In genomic region chr14:24058260-24058950, GRCh38 we compare ENCODE assay signal across 8 cellular contexts. TPM values are rescaled to one million over a fixed set of nuclear protein-coding genes. Genes with fewer than 3 reads are reported as not detected.
DNase-seq lines count a peak whose midpoint lies in the region; ATAC-seq, FAIRE-seq and TF ChIP-seq lines count a peak whose summit lies in the region.

No MANE protein-coding gene starts in this region.

- no peaks in the 10 kb centered on the region for H3K9me3 ChIP-seq in lower lobe of right lung

- H3K9me3 Mint-ChIP-seq in T-helper 1 cell treated with Interleukin-12 subunit alpha and Interleukin-12 subunit beta and Interleukin-4 antibody, amounts not matched to agents 30 μg/mL and 1 μg/mL, for 36 hours, result no peaks in the 10 kb centered on the region

- FAIRE-seq in urothelium cell line (lab: Jason Lieb, UNC), result no peak

- H3K27ac ChIP-seq in dorsolateral prefrontal cortex, result peak overlapping the region in 3 of 59 donors; percentile 1 to 46 (median 21)
- no peak overlapping the region for H3K27ac ChIP-seq in lower lobe of right lung

- DNase-seq in DMS 273 treated with DMSO at 0.1 percent for 48 hours (lab: John Stamatoyannopoulos, UW) (peak; percentile 27), MV-4-11 (lab: John Stamatoyannopoulos, UW) (peak; percentile 19), dorsolateral prefrontal cortex (peak in 5 of 10 donors; percentile 62 to 90 (median 79)), lower lobe of right lung (no peak), urothelium cell line (ENCODE audit: low spot score) (peak; percentile 83)

- peak overlapping the region; percentile 54 for H3K27ac Mint-ChIP-seq in T-helper 1 cell treated with Interleukin-12 subunit alpha and Interleukin-12 subunit beta and Interleukin-4 antibody, amounts not matched to agents 30 μg/mL and 1 μg/mL, for 36 hours

- peak; percentile 72 for ATAC-seq in GM19463 (IDR thresholded peaks at IDR 0.05; ENCODE audit: unreplicated experiment)
- peak; percentile 68 to 85 for ATAC-seq in lower lobe of right lung
- ATAC-seq in HG03097 (IDR thresholded peaks at IDR 0.05; ENCODE audit: low FRiP score, unreplicated experiment), result no peak

- peaks cover 6% of the 10 kb centered on the region for H3K27me3 Mint-ChIP-seq in T-helper 1 cell treated with Interleukin-12 subunit alpha and Interleukin-12 subunit beta and Interleukin-4 antibody, amounts not matched to agents 30 μg/mL and 1 μg/mL, for 36 hours (ENCODE audit: low read depth)

- H3K4me3 Mint-ChIP-seq in T-helper 1 cell treated with Interleukin-12 subunit alpha and Interleukin-12 subunit beta and Interleukin-4 antibody, amounts not matched to agents 30 μg/mL and 1 μg/mL, for 36 hours, result no peak overlapping the region

- intact Hi-C loops in dorsolateral prefrontal cortex (cut with DNase I) (loop anchor here (2.0 to 10.0 kb wide), 4 partner anchors 32 to 239 kb away; partner anchors contain the start of genes DHRS1 (in 1 of the 2), IRF9 (in 1 of the 2), NOP9 (in 1 of the 2) and PCK2 (in 1 of the 2)), lower lobe of right lung (cut with DNase I) (no loop called here)

- H3K27me3 ChIP-seq in dorsolateral prefrontal cortex, result no peaks in the 10 kb centered on the region
- H3K27me3 ChIP-seq in lower lobe of right lung (ENCODE audit: low read depth), result peaks cover 5% of the 10 kb centered on the region

- H3K4me3 ChIP-seq in dorsolateral prefrontal cortex, result peak overlapping the region in 1 of 59 donors; percentile 4
- H3K4me3 ChIP-seq in lower lobe of right lung, result no peak overlapping the region

- H3K4me1 ChIP-seq in lower lobe of right lung, result no peaks in the 10 kb centered on the region

- H3K36me3 ChIP-seq in lower lobe of right lung, result no peaks in the 10 kb centered on the region

- peaks cover 4% of the 10 kb centered on the region for H3K4me1 Mint-ChIP-seq in T-helper 1 cell treated with Interleukin-12 subunit alpha and Interleukin-12 subunit beta and Interleukin-4 antibody, amounts not matched to agents 30 μg/mL and 1 μg/mL, for 36 hours (ENCODE audit: low read depth)

- TF ChIP-seq CTCF in dorsolateral prefrontal cortex (IDR thresholded peaks at IDR 0.05 in 54 of 56, conservative IDR thresholded peaks at IDR 0.05 in 2 of 56; ENCODE audit: low read depth in 1 of 56, partially characterized antibody in 56 of 56), result peak in 55 of 56 donors; percentile 41 to 96 (median 79)
- TF ChIP-seq CTCF in lower lobe of right lung (IDR thresholded peaks at IDR 0.05), result peak; percentile 77

- H3K36me3 Mint-ChIP-seq in T-helper 1 cell treated with Interleukin-12 subunit alpha and Interleukin-12 subunit beta and Interleukin-4 antibody, amounts not matched to agents 30 μg/mL and 1 μg/mL, for 36 hours (ENCODE audit: low read depth), result no peaks in the 10 kb centered on the region

RNA-seq across cellular contexts. Expression of gene CARMIL3, which starts 6.6 kb away (rescaled TPM):
- total RNA-seq in dorsolateral prefrontal cortex, result 10 to 100 TPM in 74 of 120 experiments, 1 to 10 TPM in 46; 6.6 to 22.8 (median 11.2) TPM
- 0.95 TPM for total RNA-seq in lower lobe of right lung

RNA-seq across cellular contexts. Expression of gene CPNE6, which starts 13.0 kb away (rescaled TPM):
- 100 to 1,000 TPM in 5 of 120 experiments, 10 to 100 TPM in 115; 35.8 to 117 (median 63.9) TPM for total RNA-seq in dorsolateral prefrontal cortex
- total RNA-seq in lower lobe of right lung, result not detected

RNA-seq across cellular contexts. Expression of gene PCK2, which starts 35.7 kb away (rescaled TPM):
- 10 to 100 TPM in 7 of 120 experiments, 1 to 10 TPM in 113; 2.6 to 11.6 (median 6.5) TPM for total RNA-seq in dorsolateral prefrontal cortex
- 42.8 TPM for total RNA-seq in lower lobe of right lung

RNA-seq across cellular contexts. Expression of gene DCAF11, which starts 56.2 kb away (rescaled TPM):
- total RNA-seq in dorsolateral prefrontal cortex (100 to 1,000 TPM in 3 of 120 experiments, 10 to 100 TPM in 117; 58.6 to 104 (median 77.7) TPM), lower lobe of right lung (64.9 TPM)

RNA-seq across cellular contexts. Expression of gene NRL, which starts 56.3 kb away (rescaled TPM):
- total RNA-seq in dorsolateral prefrontal cortex, result 1 to 10 TPM; 1.7 to 6.4 (median 3.6) TPM
- total RNA-seq in lower lobe of right lung, result 2.0 TPM

Comparison
In these comparisons a context has a peak if more than half of its experiments do, and no peak if none do; other contexts are left out.
1. RNA of gene CPNE6, which starts 13.0 kb away (total RNA-seq): 35.8 to 117 TPM in dorsolateral prefrontal cortex; not detected in lower lobe of right lung (single experiment); every median in the first group is over 10 times any median in the second.